In the genomic region with DNA sequence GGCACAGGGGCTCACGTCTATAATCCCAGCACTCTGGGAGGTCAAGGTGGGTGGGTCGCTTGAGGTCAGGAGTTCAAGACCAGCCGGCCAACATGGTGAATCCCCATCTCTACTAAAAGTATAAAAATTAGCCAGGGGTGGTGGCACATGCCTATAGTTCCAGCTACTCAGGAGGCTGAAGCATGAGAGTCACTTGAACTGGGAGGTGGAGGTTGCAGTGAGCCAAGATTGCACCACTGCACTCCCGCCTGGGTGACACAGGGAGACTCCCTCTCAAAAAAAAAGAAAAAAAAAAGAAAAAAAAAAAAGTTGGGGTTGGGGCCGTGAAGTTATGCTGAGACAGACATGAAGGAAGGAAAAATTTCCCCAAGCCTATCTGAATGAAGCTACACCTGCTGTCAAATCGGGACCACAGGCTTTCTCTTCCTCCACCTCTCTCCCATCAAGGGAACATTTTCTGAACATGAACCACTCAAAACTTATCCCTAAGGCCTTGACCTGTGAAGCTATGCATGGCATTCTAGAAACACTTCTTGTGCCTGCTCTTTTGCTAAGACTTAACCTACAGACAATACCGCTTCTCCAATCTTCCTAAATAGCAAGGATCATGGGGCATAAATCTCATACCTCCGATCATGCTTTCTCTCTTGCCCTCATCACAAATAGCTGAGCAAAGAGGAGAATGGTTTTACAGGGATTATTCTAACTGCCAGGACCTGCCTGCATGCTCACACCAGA, we compare ENCODE assay signal across 15 cellular contexts.
DNase-seq lines count a peak whose midpoint lies in the region; ATAC-seq and TF ChIP-seq lines count a peak whose summit lies in the region.
"Had no signal": no experiment of that assay in that cellular context is flagged by ENCODE, and none has a peak within 500 bp of the region (broad histone marks: within the 10 kb centered on the region; RNA-seq: fewer than 3 reads in every experiment).

No MANE protein-coding gene starts in this region.

- no peak for DNase-seq in CD14-positive monocyte (ENCODE audit: low spot score)
- DNase-seq in CD4-positive, CD25-positive, alpha-beta regulatory T cell = no peak
- no peak for DNase-seq in activated naive CD8-positive, alpha-beta T cell treated with anti-CD3 and anti-CD28 coated beads, Interleukin-2, amount 50 U/mL, for 24 hours
- no peak for DNase-seq in naive thymus-derived CD4-positive, alpha-beta T cell
- DNase-seq in NCI-H510A treated with DMSO at 0.1 percent for 48 hours (lab: John Stamatoyannopoulos, UW) = no peak
- DNase-seq: MG63, NCI-H1092 treated with DMSO at 0.1 percent for 48 hours, NCI-H1694 treated with DMSO at 0.1 percent for 48 hours, NCI-H446 treated with DMSO at 0.1 percent for 48 hours, NCI-H774, Right ventricle myocardium superior had no signal

- no peak for ATAC-seq in CD4-positive, CD25-positive, alpha-beta regulatory T cell (ENCODE audit: low read depth in 2 of 2)
- ATAC-seq in activated naive CD8-positive, alpha-beta T cell treated with anti-CD3 and anti-CD28 coated beads, Interleukin-2, amount 50 U/mL, for 24 hours = no peak
- no peak for ATAC-seq in naive thymus-derived CD4-positive, alpha-beta T cell
- ATAC-seq in HG03175 (IDR thresholded peaks at IDR 0.05; ENCODE audit: unreplicated experiment) = no peak
- ATAC-seq in GM21526 (IDR thresholded peaks at IDR 0.05; ENCODE audit: low FRiP score, unreplicated experiment) = no peak
- ATAC-seq: Panc1 had no signal

- no peaks in the 10 kb centered on the region for H3K27me3 ChIP-seq in CD4-positive, CD25-positive, alpha-beta regulatory T cell (ENCODE audit: control insufficient read depth, insufficient read depth, low read length)
- no peaks in the 10 kb centered on the region for H3K27me3 ChIP-seq in naive thymus-derived CD4-positive, alpha-beta T cell (ENCODE audit: control insufficient read depth in 2 of 2, insufficient read depth in 2 of 2, low read length in 2 of 2)
- H3K27me3 ChIP-seq: MG63 had no signal

- H3K27ac Mint-ChIP-seq in CD14-positive monocyte = peak overlapping the region in 6 of 7 donors; percentile 8 to 79 (median 46)
- H3K27ac Mint-ChIP-seq in CD4-positive, CD25-positive, alpha-beta regulatory T cell = peak overlapping the region; percentile 58 to 73 (median 65)
- H3K27ac Mint-ChIP-seq in activated naive CD8-positive, alpha-beta T cell treated with anti-CD3 and anti-CD28 coated beads, Interleukin-2, amount 50 U/mL, for 24 hours = peak overlapping the region; percentile 58
- H3K27ac Mint-ChIP-seq in naive thymus-derived CD4-positive, alpha-beta T cell = peak overlapping the region in 7 of 9 donors; percentile 39 to 84 (median 67)

- peaks cover 0 to 2% (median 0%) of the 10 kb centered on the region in 7 donors for H3K9me3 Mint-ChIP-seq in CD14-positive monocyte
- H3K9me3 Mint-ChIP-seq in CD4-positive, CD25-positive, alpha-beta regulatory T cell = no peaks in the 10 kb centered on the region
- H3K9me3 Mint-ChIP-seq in activated naive CD8-positive, alpha-beta T cell treated with anti-CD3 and anti-CD28 coated beads, Interleukin-2, amount 50 U/mL, for 24 hours = no peaks in the 10 kb centered on the region
- H3K9me3 Mint-ChIP-seq in naive thymus-derived CD4-positive, alpha-beta T cell = peaks cover 0 to 2% (median 0%) of the 10 kb centered on the region in 11 donors

- POLR2A ChIA-PET in naive thymus-derived CD4-positive, alpha-beta T cell (lab: Charles Lee) = interaction anchor here (0.7 kb wide), 1 partner anchor 87 kb away, joined by 3 read pairs; no protein-coding TSS in a partner anchor

- peaks cover 97% of the 10 kb centered on the region for H3K36me3 ChIP-seq in CD4-positive, CD25-positive, alpha-beta regulatory T cell (ENCODE audit: control insufficient read depth, insufficient read depth, low read length)
- H3K36me3 ChIP-seq in naive thymus-derived CD4-positive, alpha-beta T cell (ENCODE audit: control insufficient read depth in 2 of 3, insufficient read depth in 3 of 3, low read length in 3 of 3) = peaks cover 57 to 95% (median 65%) of the 10 kb centered on the region in 3 experiments
- H3K36me3 ChIP-seq: MG63 had no signal

- intact Hi-C loops in CD14-positive monocyte (cut with micrococcal nuclease) = no loop called here
- intact Hi-C loops in naive thymus-derived CD4-positive, alpha-beta T cell (cut with micrococcal nuclease) = no loop called here

- no peak overlapping the region for H3K27ac ChIP-seq in CD4-positive, CD25-positive, alpha-beta regulatory T cell (ENCODE audit: insufficient read depth, low read length, poor library complexity, severe bottlenecking)
- no peak overlapping the region for H3K27ac ChIP-seq in naive thymus-derived CD4-positive, alpha-beta T cell (ENCODE audit: low read depth, low read length)
- H3K27ac ChIP-seq: KMS-11 had no signal

- H3K27me3 Mint-ChIP-seq in CD14-positive monocyte (ENCODE audit: low read depth in 3 of 3) = peaks cover 0 to 2% (median 0%) of the 10 kb centered on the region in 3 donors
- no peaks in the 10 kb centered on the region for H3K27me3 Mint-ChIP-seq in CD4-positive, CD25-positive, alpha-beta regulatory T cell
- H3K27me3 Mint-ChIP-seq in activated naive CD8-positive, alpha-beta T cell treated with anti-CD3 and anti-CD28 coated beads, Interleukin-2, amount 50 U/mL, for 24 hours = no peaks in the 10 kb centered on the region
- H3K27me3 Mint-ChIP-seq in naive thymus-derived CD4-positive, alpha-beta T cell = no peaks in the 10 kb centered on the region

- peaks cover 94 to 100% of the 10 kb centered on the region in 2 donors for H3K36me3 Mint-ChIP-seq in CD14-positive monocyte
- H3K36me3 Mint-ChIP-seq in CD4-positive, CD25-positive, alpha-beta regulatory T cell = peaks cover 75% of the 10 kb centered on the region
- H3K36me3 Mint-ChIP-seq in activated naive CD8-positive, alpha-beta T cell treated with anti-CD3 and anti-CD28 coated beads, Interleukin-2, amount 50 U/mL, for 24 hours (ENCODE audit: low read depth) = peaks cover 47% of the 10 kb centered on the region
- H3K36me3 Mint-ChIP-seq in naive thymus-derived CD4-positive, alpha-beta T cell = peaks cover 35 to 80% (median 69%) of the 10 kb centered on the region in 5 donors

- no peaks in the 10 kb centered on the region for H3K9me3 ChIP-seq in CD4-positive, CD25-positive, alpha-beta regulatory T cell (ENCODE audit: control insufficient read depth in 2 of 2, low read length in 2 of 2)
- no peaks in the 10 kb centered on the region for H3K9me3 ChIP-seq in naive thymus-derived CD4-positive, alpha-beta T cell (ENCODE audit: control insufficient read depth in 2 of 3, low read length in 3 of 3)
- H3K9me3 ChIP-seq: MG63 had no signal

- TF ChIP-seq CTCF in CD14-positive monocyte (IDR thresholded peaks at IDR 0.05) = no peak

- no peak overlapping the region for H3K4me3 Mint-ChIP-seq in CD14-positive monocyte
- H3K4me3 Mint-ChIP-seq in CD4-positive, CD25-positive, alpha-beta regulatory T cell = no peak overlapping the region
- no peak overlapping the region for H3K4me3 Mint-ChIP-seq in activated naive CD8-positive, alpha-beta T cell treated with anti-CD3 and anti-CD28 coated beads, Interleukin-2, amount 50 U/mL, for 24 hours
- H3K4me3 Mint-ChIP-seq in naive thymus-derived CD4-positive, alpha-beta T cell = peak overlapping the region in 1 of 10 donors; percentile 24

- no peak overlapping the region for H3K4me3 ChIP-seq in CD4-positive, CD25-positive, alpha-beta regulatory T cell (ENCODE audit: low read depth, low read length)
- no peak overlapping the region for H3K4me3 ChIP-seq in naive thymus-derived CD4-positive, alpha-beta T cell (ENCODE audit: low read length)
- H3K4me3 ChIP-seq: MG63 had no signal

- H3K4me1 Mint-ChIP-seq in CD14-positive monocyte = peaks cover 3% of the 10 kb centered on the region
- peaks cover 11 to 21% (median 13%) of the 10 kb centered on the region in 4 donors for H3K4me1 Mint-ChIP-seq in CD4-positive, CD25-positive, alpha-beta regulatory T cell
- H3K4me1 Mint-ChIP-seq in activated naive CD8-positive, alpha-beta T cell treated with anti-CD3 and anti-CD28 coated beads, Interleukin-2, amount 50 U/mL, for 24 hours = peaks cover 12% of the 10 kb centered on the region
- H3K4me1 Mint-ChIP-seq in naive thymus-derived CD4-positive, alpha-beta T cell = peaks cover 7 to 32% (median 24%) of the 10 kb centered on the region in 7 donors

- no peaks in the 10 kb centered on the region for H3K4me1 ChIP-seq in CD4-positive, CD25-positive, alpha-beta regulatory T cell (ENCODE audit: control insufficient read depth, insufficient read depth, low read length, poor library complexity, severe bottlenecking)
- no peaks in the 10 kb centered on the region for H3K4me1 ChIP-seq in naive thymus-derived CD4-positive, alpha-beta T cell (ENCODE audit: control insufficient read depth in 2 of 2, insufficient read depth in 2 of 2, low read length in 2 of 2)

- CTCF ChIA-PET in naive thymus-derived CD4-positive, alpha-beta T cell (lab: Charles Lee) = interaction anchor here (0.6 to 1.5 kb wide), 2 partner anchors 15 to 17 kb away, joined by 3 to 4 read pairs; no protein-coding TSS in a partner anchor
